8 cellular contexts compared by ENCODE assay signal in genomic region chr18:46916551-46917107, GRCh38. TPM values are rescaled to one million over a fixed set of nuclear protein-coding genes. Genes with fewer than 3 reads are reported as not detected.
DNase-seq lines count a peak whose midpoint lies in the region; ATAC-seq and TF ChIP-seq lines count a peak whose summit lies in the region.

No MANE protein-coding gene starts in this region.

- peak overlapping the region; percentile 64 for H3K4me3 ChIP-seq in GM23338
- peak overlapping the region; percentile 81 for H3K4me3 ChIP-seq in NB4 (ENCODE audit: low read depth, low read length)
- H3K4me3 ChIP-seq in osteoblast (ENCODE audit: insufficient read depth, low read length): peak overlapping the region; percentile 90

- H3K9me3 Mint-ChIP-seq in GM23338: peaks cover 3% of the 10 kb centered on the region; the same call in 1 of the 3 replicates
- H3K9me3 Mint-ChIP-seq in activated T-cell treated with anti-CD3 and anti-CD28 coated beads, Interleukin-2, amount 50 U/mL, for 4 hours: no peaks in the 10 kb centered on the region

- peak overlapping the region; percentile 82 for H3K4me2 ChIP-seq in GM23338
- peak overlapping the region; percentile 93 for H3K4me2 ChIP-seq in osteoblast (ENCODE audit: insufficient read depth, low read length)

- H3K36me3 ChIP-seq in GM23338 (ENCODE audit: insufficient read depth) (no peaks in the 10 kb centered on the region), osteoblast (ENCODE audit: insufficient read depth, low read length) (no peaks in the 10 kb centered on the region)

- H4K20me1 ChIP-seq in GM23338 (replicated peaks; ENCODE audit: insufficient read depth): peaks cover 36% of the 10 kb centered on the region
- H4K20me1 ChIP-seq in osteoblast (ENCODE audit: insufficient read depth, low read length): peaks cover 32% of the 10 kb centered on the region

- H3K79me2 ChIP-seq in GM23338 (replicated peaks; ENCODE audit: insufficient read depth) (peaks cover 51% of the 10 kb centered on the region), osteoblast (ENCODE audit: insufficient read depth, low read length) (peaks cover 51% of the 10 kb centered on the region)

- H3K9me2 ChIP-seq in GM23338 (ENCODE audit: insufficient read depth): no peaks in the 10 kb centered on the region

- H2AFZ ChIP-seq in GM23338: no peak overlapping the region
- peak overlapping the region; percentile 95 for H2AFZ ChIP-seq in osteoblast (ENCODE audit: low read length)

- peak overlapping the region; percentile 92 for H3K27ac Mint-ChIP-seq in GM23338

- DNase-seq in NCI-H1105 treated with DMSO at 0.1 percent for 48 hours (lab: John Stamatoyannopoulos, UW) (peak; percentile 56), NCI-H1105 (lab: John Stamatoyannopoulos, UW) (no peak), GM23338 (ENCODE audit: low spot score) (no peak), NB4 (ENCODE audit: low read depth) (peak; percentile 62), foreskin melanocyte (peak; percentile 16), osteoblast (ENCODE audit: insufficient read length, low spot score, missing footprints) (peak; percentile 93), T-helper 9 cell (no peak)
- DNase-seq in activated T-cell treated with anti-CD3 and anti-CD28 coated beads, Interleukin-2, amount 50 U/mL, for 4 hours: no peak

- H3K27me3 ChIP-seq in GM23338 (ENCODE audit: insufficient read depth): no peaks in the 10 kb centered on the region
- no peaks in the 10 kb centered on the region for H3K27me3 ChIP-seq in osteoblast (ENCODE audit: insufficient read depth, low read length)

- peaks cover 15% of the 10 kb centered on the region for H3K27me3 Mint-ChIP-seq in GM23338 (ENCODE audit: insufficient read depth, low read depth, poor library complexity)
- H3K27me3 Mint-ChIP-seq in activated T-cell treated with anti-CD3 and anti-CD28 coated beads, Interleukin-2, amount 50 U/mL, for 4 hours (ENCODE audit: low read depth): no peaks in the 10 kb centered on the region

- H3K4me1 ChIP-seq in GM23338 (ENCODE audit: insufficient read depth) (peaks cover 56% of the 10 kb centered on the region), osteoblast (ENCODE audit: insufficient read depth, low read length) (peaks cover 3% of the 10 kb centered on the region)

- H3K4me3 Mint-ChIP-seq in GM23338: peak overlapping the region; percentile 95
- peak overlapping the region; percentile 86 for H3K4me3 Mint-ChIP-seq in activated T-cell treated with anti-CD3 and anti-CD28 coated beads, Interleukin-2, amount 50 U/mL, for 4 hours

- peaks cover 61% of the 10 kb centered on the region for H3K4me1 Mint-ChIP-seq in GM23338
- H3K4me1 Mint-ChIP-seq in activated T-cell treated with anti-CD3 and anti-CD28 coated beads, Interleukin-2, amount 50 U/mL, for 4 hours (ENCODE audit: low read depth): peaks cover 43% of the 10 kb centered on the region

- peaks cover 9% of the 10 kb centered on the region for H3K36me3 Mint-ChIP-seq in GM23338 (ENCODE audit: low read depth)
- H3K36me3 Mint-ChIP-seq in activated T-cell treated with anti-CD3 and anti-CD28 coated beads, Interleukin-2, amount 50 U/mL, for 4 hours (ENCODE audit: insufficient read depth): no peaks in the 10 kb centered on the region

- H3K27ac ChIP-seq in GM23338 (ENCODE audit: low read depth) (peak overlapping the region; percentile 70; the same call in 1 of the 2 replicates), osteoblast (ENCODE audit: low read depth, low read length) (peak overlapping the region; percentile 60)

- TF ChIP-seq POLR2A in NB4 (IDR thresholded peaks at IDR 0.05; ENCODE audit: extremely low read depth, insufficient read length): no peak

- no peak for ATAC-seq in GM23338
- peak; percentile 52 to 59 for ATAC-seq in activated T-cell treated with anti-CD3 and anti-CD28 coated beads, Interleukin-2, amount 50 U/mL, for 4 hours

- H3F3A ChIP-seq in GM23338 (replicated peaks; ENCODE audit: low read depth): no peaks in the 10 kb centered on the region

- TF ChIP-seq CTCF in GM23338 (conservative IDR thresholded peaks at IDR 0.05; ENCODE audit: low read depth in 2 of 2) (no peak), NB4 (IDR thresholded peaks at IDR 0.05; ENCODE audit: low read depth, low read length) (no peak), osteoblast (IDR thresholded peaks at IDR 0.05; ENCODE audit: extremely low read depth, low read depth, low read length) (no peak)

- H3K9me3 ChIP-seq in osteoblast (ENCODE audit: low read depth, low read length): no peaks in the 10 kb centered on the region

TF ChIP-seq in GM23338, 12 proteins besides CTCF, POLR2A, EP300 and RAD21:
- no peak for TF ChIP-seq NANOG (IDR thresholded peaks at IDR 0.05; ENCODE audit: borderline replicate concordance)

RNA-seq across cellular contexts. Expression of gene PIAS2, which starts 0.7 kb away (rescaled TPM):
- total RNA-seq in GM23338 (2014; rRNA removed; shearing (Covaris generic)): 54.1 and 54.2 TPM in 2 replicates
- polyA plus RNA-seq in GM23338 (2016; fragmentation: Nextera tagmentation; extraction: Ambion mirVana): 27.5 and 30.3 TPM in 2 replicates
- total RNA-seq in activated T-cell treated with anti-CD3 and anti-CD28 coated beads, Interleukin-2, amount 50 U/mL, for 4 hours: 10 to 100 TPM; 20.1 to 22.6 (median 21.0) TPM
- total RNA-seq in osteoblast: 36.6 and 38.9 TPM in 2 replicates

RNA-seq across cellular contexts. Expression of gene KATNAL2, which starts 0.8 kb away (rescaled TPM):
- 7.7 and 11.8 TPM in 2 replicates for total RNA-seq in GM23338 (2014; rRNA removed; shearing (Covaris generic))
- 9.9 and 11.8 TPM in 2 replicates for polyA plus RNA-seq in GM23338 (2016; fragmentation: Nextera tagmentation; extraction: Ambion mirVana)
- total RNA-seq in activated T-cell treated with anti-CD3 and anti-CD28 coated beads, Interleukin-2, amount 50 U/mL, for 4 hours: 1 to 10 TPM in 1 of 3 donors, under 1 TPM in 2; 0.54 to 1.0 (median 0.61) TPM
- 4.3 and 5.0 TPM in 2 replicates for total RNA-seq in osteoblast

Comparison
In these comparisons a context has a peak if more than half of its experiments do, and no peak if none do; other contexts are left out.
1. DNase-seq: peak in NCI-H1105 treated with DMSO at 0.1 percent for 48 hours (single experiment), NB4 (single experiment), foreskin melanocyte (single experiment) and osteoblast (single experiment); none in NCI-H1105 (single experiment), GM23338 (single experiment), activated T-cell treated with anti-CD3 and anti-CD28 coated beads, Interleukin-2, amount 50 U/mL, for 4 hours (single experiment) and T-helper 9 cell (single experiment).
2. Peak in every context shown above with its lines, with median percentiles within 50 percentile points of each other: H3K4me3 ChIP-seq.